In genomic region chr14:39102265-39102968, GRCh38 we compare ENCODE assay signal across 8 cellular contexts. TPM values are rescaled to one million over a fixed set of nuclear protein-coding genes. Genes with fewer than 3 reads are reported as not detected.
DNase-seq lines count a peak whose midpoint lies in the region; ATAC-seq and TF ChIP-seq lines count a peak whose summit lies in the region.

No MANE protein-coding gene starts in this region.

- H3K9me3 Mint-ChIP-seq in IgD-negative memory B cell, result no peaks in the 10 kb centered on the region
- no peaks in the 10 kb centered on the region for H3K9me3 Mint-ChIP-seq in activated T-helper 17 cell treated with anti-CD3 and anti-CD28 coated beads, Interleukin-2, amount 50 U/mL, for 72 hours

- H3K79me2 ChIP-seq in parathyroid adenoma, result peaks cover 12% of the 10 kb centered on the region

- no peaks in the 10 kb centered on the region for H3K36me3 Mint-ChIP-seq in IgD-negative memory B cell
- H3K36me3 Mint-ChIP-seq in activated T-helper 17 cell treated with anti-CD3 and anti-CD28 coated beads, Interleukin-2, amount 50 U/mL, for 72 hours (ENCODE audit: low read depth), result peaks cover 32% of the 10 kb centered on the region

- H3K4me1 ChIP-seq in cardiac muscle cell (ENCODE audit: low read depth) (peaks cover 19% of the 10 kb centered on the region), parathyroid adenoma (peaks cover 11% of the 10 kb centered on the region)

- peak overlapping the region; percentile 91 for H2AFZ ChIP-seq in parathyroid adenoma

- TF ChIP-seq CTCF in cardiac muscle cell (IDR thresholded peaks at IDR 0.05; ENCODE audit: low read depth, low read length) (no peak), parathyroid adenoma (IDR thresholded peaks at IDR 0.05) (no peak)

- peak overlapping the region; percentile 70 for H3K9ac ChIP-seq in parathyroid adenoma

- no peaks in the 10 kb centered on the region for H3K36me3 ChIP-seq in cardiac muscle cell
- H3K36me3 ChIP-seq in parathyroid adenoma (ENCODE audit: control insufficient read depth, insufficient read depth, low read length), result no peaks in the 10 kb centered on the region

- peak overlapping the region; percentile 90 to 98 (median 94) for H3K4me3 Mint-ChIP-seq in IgD-negative memory B cell
- peak overlapping the region; percentile 86 for H3K4me3 Mint-ChIP-seq in activated T-helper 17 cell treated with anti-CD3 and anti-CD28 coated beads, Interleukin-2, amount 50 U/mL, for 72 hours

- peak overlapping the region; percentile 75 for H3K4me2 ChIP-seq in parathyroid adenoma (ENCODE audit: low read length)

- H3K27ac ChIP-seq in cardiac muscle cell (peak overlapping the region; percentile 96), parathyroid adenoma (peak overlapping the region; percentile 86)

- H3K4me1 Mint-ChIP-seq in IgD-negative memory B cell, result peaks cover 27 to 31% (median 30%) of the 10 kb centered on the region in 3 donors
- H3K4me1 Mint-ChIP-seq in activated T-helper 17 cell treated with anti-CD3 and anti-CD28 coated beads, Interleukin-2, amount 50 U/mL, for 72 hours, result peaks cover 23% of the 10 kb centered on the region

- H3K27me3 Mint-ChIP-seq in IgD-negative memory B cell, result no peaks in the 10 kb centered on the region
- H3K27me3 Mint-ChIP-seq in activated T-helper 17 cell treated with anti-CD3 and anti-CD28 coated beads, Interleukin-2, amount 50 U/mL, for 72 hours, result no peaks in the 10 kb centered on the region

- DNase-seq in NCI-H1092 treated with DMSO at 0.1 percent for 48 hours (lab: John Stamatoyannopoulos, UW) (peak; percentile 46), NCI-H1092 (lab: John Stamatoyannopoulos, UW) (no peak), cardiac muscle cell (ENCODE audit: low read depth in 1 of 2, low spot score in 1 of 2) (peak in 1 of 2 donors; percentile 57), dedifferentiated amniotic fluid mesenchymal stem cell (ENCODE audit: extremely low spot score) (no peak)

- ATAC-seq in GM21528 (IDR thresholded peaks at IDR 0.05; ENCODE audit: low FRiP score, unreplicated experiment), result peak; percentile 19
- ATAC-seq in activated T-helper 17 cell treated with anti-CD3 and anti-CD28 coated beads, Interleukin-2, amount 50 U/mL, for 72 hours (replicated peaks), result peak; percentile 25

- no peaks in the 10 kb centered on the region for H3K27me3 ChIP-seq in cardiac muscle cell
- H3K27me3 ChIP-seq in parathyroid adenoma (ENCODE audit: control insufficient read depth, insufficient read depth, low read length), result no peaks in the 10 kb centered on the region

- H3K9me3 ChIP-seq in cardiac muscle cell (ENCODE audit: low read depth) (no peaks in the 10 kb centered on the region), parathyroid adenoma (ENCODE audit: control insufficient read depth, low read length) (no peaks in the 10 kb centered on the region)

- peak overlapping the region; percentile 93 to 99 (median 94) for H3K27ac Mint-ChIP-seq in IgD-negative memory B cell
- H3K27ac Mint-ChIP-seq in activated T-helper 17 cell treated with anti-CD3 and anti-CD28 coated beads, Interleukin-2, amount 50 U/mL, for 72 hours, result peak overlapping the region; percentile 86

- H3K4me3 ChIP-seq in cardiac muscle cell (peak overlapping the region; percentile 55), parathyroid adenoma (ENCODE audit: low read depth, low read length) (peak overlapping the region; percentile 75)

RNA-seq across cellular contexts. Expression of gene SEC23A, which starts 0.6 kb away (rescaled TPM):
- polyA plus RNA-seq in IgD-negative memory B cell (23.0 TPM), cardiac muscle cell (74.1 and 92.0 TPM in 2 replicates)
- 10 to 100 TPM; 48.3 to 50.9 TPM for total RNA-seq in activated T-helper 17 cell treated with anti-CD3 and anti-CD28 coated beads, Interleukin-2, amount 50 U/mL, for 72 hours
- total RNA-seq in cardiac muscle cell, result 115 and 131 TPM in 2 replicates

RNA-seq across cellular contexts. Expression of gene GEMIN2, which starts 11.7 kb away (rescaled TPM):
- 17.1 TPM for polyA plus RNA-seq in IgD-negative memory B cell
- 10 to 100 TPM; 20.8 to 22.3 TPM for total RNA-seq in activated T-helper 17 cell treated with anti-CD3 and anti-CD28 coated beads, Interleukin-2, amount 50 U/mL, for 72 hours
- total RNA-seq in cardiac muscle cell, result 26.0 and 34.4 TPM in 2 replicates
- polyA plus RNA-seq in cardiac muscle cell, result 27.0 and 32.4 TPM in 2 replicates
